7 cellular contexts compared by ENCODE assay signal in the genomic region with DNA sequence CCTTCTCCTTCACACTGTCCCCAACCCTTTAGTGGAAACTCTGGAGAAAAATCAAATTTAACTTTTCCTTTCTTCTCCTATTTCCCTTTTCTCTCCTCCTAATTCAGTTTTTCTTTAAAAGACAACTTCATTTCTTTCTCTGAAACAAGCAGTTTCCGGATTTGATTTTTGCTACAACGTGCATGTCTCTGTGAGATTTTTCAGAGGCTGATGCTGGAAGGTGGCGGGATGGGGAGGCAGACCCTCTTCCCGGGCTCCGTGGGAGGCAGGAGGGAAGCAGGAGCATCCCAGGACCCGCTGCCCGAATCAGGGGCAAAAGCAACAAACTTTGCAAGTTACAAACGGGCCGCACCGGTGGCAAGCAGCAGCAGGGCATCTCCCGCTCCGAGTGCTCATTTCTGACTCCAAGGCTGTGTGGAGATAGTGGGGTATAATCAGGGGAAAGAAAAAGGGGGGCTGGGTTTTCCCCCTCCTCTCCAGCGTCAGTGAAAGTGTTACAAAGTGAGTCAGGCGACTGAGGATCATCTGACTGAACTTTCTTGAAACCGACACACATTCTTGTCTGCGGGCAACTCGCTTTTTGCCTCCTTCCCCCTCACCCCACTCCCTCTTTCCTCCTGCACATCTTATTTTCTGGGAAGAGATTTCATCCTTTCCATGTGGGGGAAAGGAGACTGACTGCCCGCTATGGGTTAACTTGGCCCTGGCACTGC. TPM values are rescaled to one million over a fixed set of nuclear protein-coding genes. Genes with fewer than 3 reads are reported as not detected.
DNase-seq lines count a peak whose midpoint lies in the region; ATAC-seq and TF ChIP-seq lines count a peak whose summit lies in the region.

No MANE protein-coding gene starts in this region.

- H3K4me2 ChIP-seq in OCI-LY1 (ENCODE audit: low read length): peak overlapping the region; percentile 72
- no peak overlapping the region for H3K4me2 ChIP-seq in MM.1S (ENCODE audit: low read depth, low read length)

- H3K4me1 ChIP-seq in OCI-LY1 (ENCODE audit: insufficient read depth, low read length, severe bottlenecking) (peaks cover 73% of the 10 kb centered on the region), thoracic aorta (ENCODE audit: control insufficient read depth in 1 of 2, low read depth in 2 of 2) (peaks cover 12 to 49% of the 10 kb centered on the region in 2 donors), MM.1S (ENCODE audit: low read length) (peaks cover 4% of the 10 kb centered on the region; the same call in 1 of the 2 replicates)

- H3K9me2 ChIP-seq in OCI-LY1 (ENCODE audit: low read depth, low read length) (no peaks in the 10 kb centered on the region), MM.1S (replicated peaks; ENCODE audit: insufficient read depth, low read length) (no peaks in the 10 kb centered on the region)

- H3K27me3 Mint-ChIP-seq in memory B cell: no peaks in the 10 kb centered on the region

- DNase-seq in dorsolateral prefrontal cortex (peak in 3 of 10 donors; percentile 45 to 61 (median 51)), memory B cell (ENCODE audit: low spot score in 2 of 2) (no peak), thoracic aorta (ENCODE audit: low spot score) (no peak), MM.1S (no peak)

- peaks cover 7% of the 10 kb centered on the region for H3K79me2 ChIP-seq in OCI-LY1 (ENCODE audit: insufficient read depth, low read length)
- H3K79me2 ChIP-seq in MM.1S (ENCODE audit: low read length): no peaks in the 10 kb centered on the region

- ATAC-seq in memory B cell (ENCODE audit: low read depth): no peak
- ATAC-seq in thoracic aorta (ENCODE audit: insufficient number of reproducible peaks, low FRiP score, low read depth): no peak
- no peak for ATAC-seq in HG03378 (IDR thresholded peaks at IDR 0.05; ENCODE audit: unreplicated experiment)
- ATAC-seq in GM21619 (IDR thresholded peaks at IDR 0.05; ENCODE audit: unreplicated experiment): no peak

- peak overlapping the region; percentile 81 for H3K4me3 Mint-ChIP-seq in memory B cell

- H3K9me3 Mint-ChIP-seq in memory B cell: no peaks in the 10 kb centered on the region

- H3K27me3 ChIP-seq in OCI-LY1 (ENCODE audit: insufficient read depth, low read length) (no peaks in the 10 kb centered on the region), dorsolateral prefrontal cortex (no peaks in the 10 kb centered on the region), thoracic aorta (replicated peaks; ENCODE audit: insufficient read depth) (no peaks in the 10 kb centered on the region), MM.1S (replicated peaks; ENCODE audit: insufficient read depth, low read length) (peaks cover 50% of the 10 kb centered on the region)

- peak overlapping the region; percentile 34 for H3K4me3 ChIP-seq in OCI-LY1 (ENCODE audit: low read depth, low read length, poor library complexity, severe bottlenecking)
- H3K4me3 ChIP-seq in dorsolateral prefrontal cortex: peak overlapping the region; percentile 61 to 100 (median 85)
- peak overlapping the region; percentile 93 for H3K4me3 ChIP-seq in thoracic aorta
- no peak overlapping the region for H3K4me3 ChIP-seq in MM.1S (ENCODE audit: low read length)

- no peak for TF ChIP-seq CTCF in OCI-LY1 (IDR thresholded peaks at IDR 0.05; ENCODE audit: low read length)
- peak in 1 of 56 donors; percentile 10 for TF ChIP-seq CTCF in dorsolateral prefrontal cortex (IDR thresholded peaks at IDR 0.05 in 54 of 56, conservative IDR thresholded peaks at IDR 0.05 in 2 of 56; ENCODE audit: low read depth in 1 of 56, partially characterized antibody in 56 of 56)
- no peak for TF ChIP-seq CTCF in thoracic aorta (IDR thresholded peaks at IDR 0.05)
- no peak for TF ChIP-seq CTCF in MM.1S (IDR thresholded peaks at IDR 0.05; ENCODE audit: low read length)

- H3K27ac ChIP-seq in OCI-LY1 (ENCODE audit: low read depth, low read length, poor library complexity, severe bottlenecking) (no peak overlapping the region), dorsolateral prefrontal cortex (peak overlapping the region; percentile 95 to 100 (median 100)), thoracic aorta (peak overlapping the region; percentile 99), MM.1S (ENCODE audit: low read length) (no peak overlapping the region)

- H3K36me3 Mint-ChIP-seq in memory B cell: peaks cover 9% of the 10 kb centered on the region

- H3K27ac Mint-ChIP-seq in memory B cell: peak overlapping the region; percentile 97

- H2AFZ ChIP-seq in OCI-LY1 (ENCODE audit: low read length): no peak overlapping the region
- no peak overlapping the region for H2AFZ ChIP-seq in MM.1S (ENCODE audit: low read length)

- H3K36me3 ChIP-seq in OCI-LY1 (ENCODE audit: insufficient read depth, low read length) (peaks cover 25% of the 10 kb centered on the region), thoracic aorta (no peaks in the 10 kb centered on the region), MM.1S (replicated peaks; ENCODE audit: insufficient read depth, low read length) (no peaks in the 10 kb centered on the region)

- intact Hi-C loops in dorsolateral prefrontal cortex (cut with DNase I): loop anchor here (2.0 to 5.0 kb wide), 3 partner anchors 51 to 86 kb away; no protein-coding TSS in a partner anchor

- H3K9me3 ChIP-seq in OCI-LY1 (ENCODE audit: low read length) (no peaks in the 10 kb centered on the region), thoracic aorta (no peaks in the 10 kb centered on the region), MM.1S (replicated peaks; ENCODE audit: insufficient read depth, low read length) (no peaks in the 10 kb centered on the region)

- H3K9ac ChIP-seq in OCI-LY1 (ENCODE audit: low read length) (no peak overlapping the region), MM.1S (ENCODE audit: low read length) (no peak overlapping the region)

- H3F3A ChIP-seq in OCI-LY1 (ENCODE audit: insufficient read depth, low read length) (no peaks in the 10 kb centered on the region), MM.1S (ENCODE audit: insufficient read depth, low read length) (no peaks in the 10 kb centered on the region)

- H4K20me1 ChIP-seq in OCI-LY1 (ENCODE audit: insufficient read depth, low read length) (no peaks in the 10 kb centered on the region), MM.1S (ENCODE audit: insufficient read depth, low read length) (no peaks in the 10 kb centered on the region)

- H3K4me1 Mint-ChIP-seq in memory B cell: peaks cover 64% of the 10 kb centered on the region

RNA-seq across cellular contexts. Expression of a gene that starts 6.4 kb away (rescaled TPM):
- total RNA-seq in dorsolateral prefrontal cortex (100 to 1,000 TPM; 160 to 942 (median 318) TPM), thoracic aorta (100 to 1,000 TPM; 122 to 190 TPM)

Comparison
In these comparisons a context has a peak if more than half of its experiments do, and no peak if none do; other contexts are left out.
1. H3K27ac ChIP-seq: peak in dorsolateral prefrontal cortex (59 of 59) and thoracic aorta (2 of 2); none in OCI-LY1 (single experiment) and MM.1S (single experiment).